Comparison of ENCODE assay signal across 17 cellular contexts in genomic region chr15:65354835-65355172, GRCh38. TPM values are rescaled to one million over a fixed set of nuclear protein-coding genes. Genes with fewer than 3 reads are reported as not detected.
DNase-seq lines count a peak whose midpoint lies in the region; ATAC-seq and TF ChIP-seq lines count a peak whose summit lies in the region.
"Had no signal": no experiment of that assay in that cellular context is flagged by ENCODE, and none has a peak within 500 bp of the region (broad histone marks: within the 10 kb centered on the region; RNA-seq: fewer than 3 reads in every experiment).

No MANE protein-coding gene starts in this region.

- no peak for TF ChIP-seq CTCF in dorsolateral prefrontal cortex (IDR thresholded peaks at IDR 0.05 in 54 of 56, conservative IDR thresholded peaks at IDR 0.05 in 2 of 56; ENCODE audit: low read depth in 1 of 56, partially characterized antibody in 56 of 56)

- H3K9me3 Mint-ChIP-seq in activated T-cell treated with anti-CD3 and anti-CD28 coated beads, Interleukin-2, amount 50 U/mL, for 72 hours, result peaks cover 5 to 7% of the 10 kb centered on the region in 2 donors

- peaks cover 5 to 22% of the 10 kb centered on the region in 2 donors for H3K36me3 Mint-ChIP-seq in activated T-cell treated with anti-CD3 and anti-CD28 coated beads, Interleukin-2, amount 50 U/mL, for 72 hours (ENCODE audit: insufficient read depth in 2 of 2)

- no peaks in the 10 kb centered on the region for H3K27me3 ChIP-seq in dorsolateral prefrontal cortex

- peak overlapping the region; percentile 10 to 13 for H3K4me3 Mint-ChIP-seq in activated T-cell treated with anti-CD3 and anti-CD28 coated beads, Interleukin-2, amount 50 U/mL, for 72 hours

- no peak overlapping the region for H3K27ac Mint-ChIP-seq in activated T-cell treated with anti-CD3 and anti-CD28 coated beads, Interleukin-2, amount 50 U/mL, for 72 hours
- H3K27ac Mint-ChIP-seq: activated CD4-positive, alpha-beta T cell treated with anti-CD3 and anti-CD28 coated beads, Interleukin-2, amount 10 ng/mL, durations not matched to agents 24 days and 14 days had no signal

- H3K4me3 ChIP-seq in dorsolateral prefrontal cortex, result peak overlapping the region; percentile 25 to 75 (median 61)

- no peak for ATAC-seq in activated T-cell treated with anti-CD3 and anti-CD28 coated beads, Interleukin-2, amount 50 U/mL, for 72 hours (replicated peaks in 1 of 2)
- ATAC-seq in GM19463 (IDR thresholded peaks at IDR 0.05; ENCODE audit: unreplicated experiment), result no peak

- peaks cover 43% of the 10 kb centered on the region for H3K27me3 Mint-ChIP-seq in activated T-cell treated with anti-CD3 and anti-CD28 coated beads, Interleukin-2, amount 50 U/mL, for 72 hours (ENCODE audit: low read depth)

- intact Hi-C loops in dorsolateral prefrontal cortex (cut with DNase I), result loop anchor here (2.0 to 5.0 kb wide), 3 partner anchors 22 to 33 kb away; no protein-coding TSS in a partner anchor

- peaks cover 6% of the 10 kb centered on the region for H3K4me1 Mint-ChIP-seq in activated T-cell treated with anti-CD3 and anti-CD28 coated beads, Interleukin-2, amount 50 U/mL, for 72 hours (ENCODE audit: low read depth)

- H3K27ac ChIP-seq in dorsolateral prefrontal cortex, result peak overlapping the region in 58 of 59 donors; percentile 39 to 95 (median 86)
- peak overlapping the region; percentile 70 for H3K27ac ChIP-seq in substantia nigra (ENCODE audit: low read depth, low read length, poor library complexity, severe bottlenecking)

- in situ Hi-C loops in KBM-7 (cut with MboI; ENCODE audit: low pct_unique_long_range_greater_than_20kb, low sequenced_read_pairs), result no loop called here

- no peak for DNase-seq in activated T-cell treated with anti-CD3 and anti-CD28 coated beads, Interleukin-2, amount 50 U/mL, for 72 hours
- DNase-seq in activated T-cell treated with anti-CD3 and anti-CD28 coated beads for 4 hours (no peak), dorsolateral prefrontal cortex (no peak), midbrain (lab: John Stamatoyannopoulos, UW) (peak; percentile 22), substantia nigra (lab: John Stamatoyannopoulos, UW) (peak in 10 of 49 donors; percentile 22 to 60 (median 40)), KBM-7 (no peak), LoVo (ENCODE audit: low spot score) (no peak)
- DNase-seq: 8988T; activated CD4-positive, alpha-beta T cell treated with anti-CD3 and anti-CD28 coated beads, Interleukin-2, amount 10 ng/mL, durations not matched to agents 24 days and 14 days; effector CD8-positive, alpha-beta T cell; GOT3; NCI-H1417 treated with DMSO at 0.1 percent for 48 hours; stimulated activated naive CD4-positive, alpha-beta T cell; T-helper 2 cell had no signal

RNA-seq across cellular contexts. Expression of gene IGDCC3, which starts 23.0 kb away (rescaled TPM):
- total RNA-seq in activated T-cell treated with anti-CD3 and anti-CD28 coated beads, Interleukin-2, amount 50 U/mL, for 72 hours, result not detected
- total RNA-seq in dorsolateral prefrontal cortex, result 10 to 100 TPM in 2 of 120 experiments, 1 to 10 TPM in 118; 1.7 to 11.7 (median 4.9) TPM
- total RNA-seq: activated CD4-positive, alpha-beta T cell treated with anti-CD3 and anti-CD28 coated beads, Interleukin-2, amount 10 ng/mL, durations not matched to agents 24 days and 14 days; RPMI7951 had no signal

RNA-seq across cellular contexts. Expression of gene RNU5B-1, which starts 50.3 kb away (rescaled TPM):
- total RNA-seq in activated T-cell treated with anti-CD3 and anti-CD28 coated beads, Interleukin-2, amount 50 U/mL, for 72 hours, result not detected
- 100 to 1,000 TPM in 7 of 120 experiments, 10 to 100 TPM in 67, not detected in 46; 23.0 to 207 (median 47.4) TPM for total RNA-seq in dorsolateral prefrontal cortex
- total RNA-seq: activated CD4-positive, alpha-beta T cell treated with anti-CD3 and anti-CD28 coated beads, Interleukin-2, amount 10 ng/mL, durations not matched to agents 24 days and 14 days; fibroblast of villous mesenchyme; RPMI7951 had no signal

RNA-seq across cellular contexts. Expression of gene RNU5A-1, which starts 59.0 kb away (rescaled TPM):
- not detected for total RNA-seq in activated T-cell treated with anti-CD3 and anti-CD28 coated beads, Interleukin-2, amount 50 U/mL, for 72 hours
- total RNA-seq in dorsolateral prefrontal cortex, result 10 to 100 TPM in 1 of 120 experiments, not detected in 119; 37.4 TPM
- total RNA-seq: activated CD4-positive, alpha-beta T cell treated with anti-CD3 and anti-CD28 coated beads, Interleukin-2, amount 10 ng/mL, durations not matched to agents 24 days and 14 days; fibroblast of villous mesenchyme; RPMI7951 had no signal
